ENCODE assay signal across 1 cellular context in genomic region chr1:225931270-225932129, GRCh38.
TF ChIP-seq lines count a peak whose summit lies in the region.

No MANE protein-coding gene starts in this region.

TF ChIP-seq in HEK293, 187 proteins besides CTCF, POLR2A, EP300 and RAD21 (continued from another document):
- TF ChIP-seq, protein P1, sequence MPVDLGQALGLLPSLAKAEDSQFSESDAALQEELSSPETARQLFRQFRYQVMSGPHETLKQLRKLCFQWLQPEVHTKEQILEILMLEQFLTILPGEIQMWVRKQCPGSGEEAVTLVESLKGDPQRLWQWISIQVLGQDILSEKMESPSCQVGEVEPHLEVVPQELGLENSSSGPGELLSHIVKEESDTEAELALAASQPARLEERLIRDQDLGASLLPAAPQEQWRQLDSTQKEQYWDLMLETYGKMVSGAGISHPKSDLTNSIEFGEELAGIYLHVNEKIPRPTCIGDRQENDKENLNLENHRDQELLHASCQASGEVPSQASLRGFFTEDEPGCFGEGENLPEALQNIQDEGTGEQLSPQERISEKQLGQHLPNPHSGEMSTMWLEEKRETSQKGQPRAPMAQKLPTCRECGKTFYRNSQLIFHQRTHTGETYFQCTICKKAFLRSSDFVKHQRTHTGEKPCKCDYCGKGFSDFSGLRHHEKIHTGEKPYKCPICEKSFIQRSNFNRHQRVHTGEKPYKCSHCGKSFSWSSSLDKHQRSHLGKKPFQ (tag by site-specific recombination; IDR thresholded peaks at IDR 0.05) = peak; percentile 60; the same call in 1 of the 2 replicates
- TF ChIP-seq REPIN1 (tag by site-specific recombination; IDR thresholded peaks at IDR 0.05; ENCODE audit: low read depth) (no peak), ZNF335 (tag by site-specific recombination; conservative IDR thresholded peaks at IDR 0.05) (0 out of 2 replicates have a peak, but pooled peaks have one; percentile 21), ZNF114 (tag by site-specific recombination; IDR thresholded peaks at IDR 0.05) (no peak), ZNF530 (tag by site-specific recombination; IDR thresholded peaks at IDR 0.05; ENCODE audit: low read depth) (no peak)
